Comparison of ENCODE assay signal across 8 cellular contexts in the genomic region with DNA sequence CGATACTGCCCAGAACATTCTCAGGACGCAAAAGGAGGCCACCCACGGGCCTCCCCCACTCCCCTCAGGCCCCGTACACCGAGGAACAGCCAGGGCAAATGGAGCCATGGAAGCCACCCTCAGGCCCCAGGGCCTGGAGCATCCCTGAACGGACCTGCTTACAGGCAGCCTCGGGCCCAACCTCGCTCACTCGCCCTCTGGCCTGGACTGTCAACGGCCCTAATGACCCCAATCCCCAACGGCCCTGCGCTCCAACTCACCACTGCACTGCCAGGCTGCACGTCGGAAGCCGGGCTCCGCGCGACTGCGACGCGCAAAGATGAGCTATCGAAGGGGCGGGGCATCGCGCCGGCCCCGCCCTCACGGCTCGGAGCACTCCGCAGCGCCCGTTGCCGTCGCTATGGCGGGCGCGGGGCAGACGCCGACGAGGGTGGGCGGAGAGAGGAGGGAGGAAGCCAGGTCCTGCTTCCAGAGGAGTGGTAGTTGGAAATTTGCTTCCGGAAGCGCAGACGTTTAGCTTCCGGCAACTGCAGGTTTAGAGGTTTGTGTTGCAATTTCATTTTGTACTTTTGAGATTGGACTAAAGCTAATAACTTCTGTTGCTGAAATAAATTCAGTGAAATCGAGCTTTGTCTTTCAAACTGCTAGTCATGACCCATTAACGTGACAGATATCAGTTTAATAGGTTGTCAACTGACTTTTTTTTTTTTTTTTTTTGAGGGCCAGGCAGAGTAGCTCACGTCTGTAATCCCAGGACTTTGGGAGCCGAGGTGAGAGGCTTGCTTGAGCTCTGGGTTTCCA. TPM values are rescaled to one million over a fixed set of nuclear protein-coding genes. Genes with fewer than 3 reads are reported as not detected.
A peak's percentile ranks its signal among the peaks of the same experiment; 100 is the strongest.
DNase-seq lines count a peak whose midpoint lies in the region; ATAC-seq and TF ChIP-seq lines count a peak whose summit lies in the region.

A gene (minus strand): TSS at position 308 of the 801 bp plus-strand sequence. CDS start 3,923 bp downstream, outside the sequence.

- peak; percentile 78 for ATAC-seq in HG03442 (IDR thresholded peaks at IDR 0.05; ENCODE audit: unreplicated experiment)

- DNase-seq in BE2C (peak; percentile 97), GM19238 (ENCODE audit: insufficient read length, low spot score) (peak; percentile 94), NCI-H510A (lab: John Stamatoyannopoulos, UW) (peak; percentile 81), chondrocyte (ENCODE audit: low spot score) (no peak), kidney tubule cell (ENCODE audit: low spot score) (peak; percentile 95)
- DNase-seq in activated CD4-positive, alpha-beta T cell treated with anti-CD3 and anti-CD28 coated beads for 24 hours (ENCODE audit: low read depth in 2 of 2): peak; percentile 84 to 86
- DNase-seq in stimulated activated CD4-positive, alpha-beta T cell treated with anti-CD3 and anti-CD28 coated beads, Interleukin-1b, Interleukin-23, amount 100 ng/mL, for 1 hour (ENCODE audit: low read depth in 2 of 2): peak; percentile 64 to 83

- H3K27ac Mint-ChIP-seq in chondrocyte (ENCODE audit: unreplicated experiment): peak within 1 kb of the TSS; percentile 97

- no peaks in the 10 kb centered on the region for H3K27me3 ChIP-seq in BE2C

- no peaks in the 10 kb centered on the region for H3K9me3 ChIP-seq in BE2C

- peak within 1 kb of the TSS; percentile 98 for H3K4me3 Mint-ChIP-seq in chondrocyte (ENCODE audit: unreplicated experiment)

- H3K27me3 Mint-ChIP-seq in chondrocyte (ENCODE audit: low read depth): no peaks in the 10 kb centered on the region

- no peak for TF ChIP-seq CTCF in BE2C (IDR thresholded peaks at IDR 0.05; ENCODE audit: low read depth, low read length)
- peak; percentile 37 for TF ChIP-seq CTCF in chondrocyte (IDR thresholded peaks at IDR 0.05)

- H3K36me3 ChIP-seq in BE2C: no peaks in the 10 kb centered on the region; the same call in 1 of the 2 replicates

- H3K4me1 Mint-ChIP-seq in chondrocyte (ENCODE audit: low read depth): peaks cover 45% of the 10 kb centered on the region

- H3K4me1 ChIP-seq in BE2C: peaks cover 3% of the 10 kb centered on the region

- no peaks in the 10 kb centered on the region for H3K9me3 Mint-ChIP-seq in chondrocyte (ENCODE audit: low read depth)

- H3K36me3 Mint-ChIP-seq in chondrocyte (ENCODE audit: low read depth): no peaks in the 10 kb centered on the region

- peak within 1 kb of the TSS; percentile 91 for H3K4me3 ChIP-seq in BE2C (ENCODE audit: low read depth, low read length)

RNA-seq across cellular contexts. Expression of the gene that starts here (rescaled TPM):
- 81.0 TPM for polyA plus RNA-seq in BE2C (2012; ENCODE audit: insufficient read depth, insufficient read length, low read depth)
- 35.1 to 52.8 TPM (median 39.9 TPM) in 3 replicates for total RNA-seq in chondrocyte
